In genomic region chr2:60947056-60947455, GRCh38 we compare ENCODE assay signal across 29 cellular contexts.
"Had no signal": no experiment of that assay in that cellular context is flagged by ENCODE, and none has a peak within 500 bp of the region (broad histone marks: within the 10 kb centered on the region; RNA-seq: fewer than 3 reads in every experiment).

No MANE protein-coding gene starts in this region.

- DNase-seq: activated CD4-positive, alpha-beta memory T cell treated with anti-CD3 and anti-CD28 coated beads for 36 hours; activated CD4-positive, alpha-beta T cell treated with anti-CD3 and anti-CD28 coated beads for 48 hours; activated CD8-positive, alpha-beta memory T cell treated with anti-CD3 and anti-CD28 coated beads, Interleukin-2, amount 50 U/mL, for 4 hours; activated gamma-delta T cell; activated naive CD4-positive, alpha-beta T cell treated with anti-CD3 and anti-CD28 coated beads, Interleukin-2, amount 10 ng/mL, durations not matched to agents 7 days and 5 days; activated T-cell treated with anti-CD3 and anti-CD28 coated beads, Interleukin-2, amount 50 U/mL, for 1 hour; amniotic stem cell; brain microvascular endothelial cell; caudate nucleus; cortex of kidney; foreskin fibroblast; heart right ventricle; midbrain; naive thymus-derived CD8-positive, alpha-beta T cell; nucleus accumbens; pancreas; retina; sigmoid colon; small intestine; stimulated activated CD4-positive, alpha-beta T cell treated with anti-CD3 and anti-CD28 coated beads, Interleukin-4, amount 100 ng/mL, for 4 hours; stimulated activated CD8-positive, alpha-beta memory T cell treated with anti-CD3 and anti-CD28 coated beads, Interleukin-4, amount 100 ng/mL, for 48 hours; stomach; T-helper 9 cell; thyroid gland; WERI-Rb-1 had no signal

- H3K27ac Mint-ChIP-seq: activated CD4-positive, alpha-beta memory T cell treated with anti-CD3 and anti-CD28 coated beads for 36 hours; activated naive CD4-positive, alpha-beta T cell treated with anti-CD3 and anti-CD28 coated beads, Interleukin-2, amount 10 ng/mL, durations not matched to agents 7 days and 5 days; stimulated activated memory B cell treated with anti-CD40 and anti-IgM and Interleukin-4, amounts not matched to agents 10 μg/mL and 1 μg/mL and 100 μg/mL, for 72 hours; T-helper 1 cell treated with Interleukin-12 subunit alpha and Interleukin-12 subunit beta and Interleukin-4 antibody, amounts not matched to agents 30 μg/mL and 1 μg/mL, for 36 hours had no signal

- H3K9me3 Mint-ChIP-seq: activated CD4-positive, alpha-beta memory T cell treated with anti-CD3 and anti-CD28 coated beads for 36 hours; activated naive CD4-positive, alpha-beta T cell treated with anti-CD3 and anti-CD28 coated beads, Interleukin-2, amount 10 ng/mL, durations not matched to agents 7 days and 5 days; naive thymus-derived CD8-positive, alpha-beta T cell; T-helper 1 cell treated with Interleukin-12 subunit alpha and Interleukin-12 subunit beta and Interleukin-4 antibody, amounts not matched to agents 30 μg/mL and 1 μg/mL, for 36 hours had no signal

- ATAC-seq: activated CD4-positive, CD25-positive, alpha-beta regulatory T cell treated with anti-CD3 and anti-CD28 coated beads, Interleukin-2, amount 50 U/mL, for 24 hours; esophagus mucosa; heart right ventricle; naive thymus-derived CD8-positive, alpha-beta T cell; pancreas; stimulated activated memory B cell treated with anti-CD40 and anti-IgM and Interleukin-4, amounts not matched to agents 10 μg/mL and 1 μg/mL and 100 μg/mL, for 72 hours had no signal
